In the genomic region with DNA sequence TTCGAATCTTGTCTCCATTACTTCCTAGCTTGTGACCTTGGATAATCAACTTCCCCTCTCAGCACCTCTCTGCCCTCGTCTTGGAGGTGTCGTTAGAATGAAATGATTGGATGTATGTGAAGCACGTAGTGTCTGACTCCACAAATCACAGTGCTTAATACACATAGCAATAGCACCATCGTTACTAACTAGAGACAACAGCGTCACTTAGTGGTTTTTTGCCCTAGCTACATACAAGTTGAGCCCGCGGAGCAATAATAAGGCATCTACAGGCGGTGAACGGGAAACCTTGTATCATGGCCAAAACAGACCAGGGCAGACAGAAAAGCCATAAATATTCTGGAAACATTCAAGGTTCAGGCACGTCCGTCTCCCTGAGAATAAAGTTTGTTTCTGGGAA, we compare ENCODE assay signal across 8 cellular contexts.
DNase-seq lines count a peak whose midpoint lies in the region; ATAC-seq and TF ChIP-seq lines count a peak whose summit lies in the region.

No MANE protein-coding gene starts in this region.

- no peaks in the 10 kb centered on the region; the same call in 1 of the 2 replicates for H3K9me3 Mint-ChIP-seq in WTC11

- peak; percentile 97 for ATAC-seq in WTC11
- no peak for ATAC-seq in mucosa of descending colon

- TF ChIP-seq CTCF in WTC11 (IDR thresholded peaks at IDR 0.05) = no peak
- TF ChIP-seq CTCF in mucosa of descending colon (IDR thresholded peaks at IDR 0.05) = no peak

- no peaks in the 10 kb centered on the region for H3K9me3 ChIP-seq in mucosa of descending colon

- intact Hi-C loops in posterior cingulate gyrus (cut with DNase I) = no loop called here
- intact Hi-C loops in mucosa of descending colon (cut with DNase I, micrococcal nuclease) = no loop called here

- 0 out of 2 replicates have a peak, but pooled peaks cover 3% of the 10 kb centered on the region for H3K4me1 Mint-ChIP-seq in WTC11

- CTCF ChIA-PET in WTC11 (lab: Charles Lee) = interaction anchor here (0.8 to 3.3 kb wide), 8 partner anchors 11 to 263 kb away, joined by 3 to 31 read pairs (median 4); no protein-coding TSS in a partner anchor

- peaks cover 19% of the 10 kb centered on the region for H3K27me3 Mint-ChIP-seq in WTC11 (ENCODE audit: low read depth)

- peak; percentile 46 for DNase-seq in ELR (ENCODE audit: low read depth)
- DNase-seq in NAMALWA (ENCODE audit: low spot score) = peak; percentile 7
- DNase-seq in WTC11 (ENCODE audit: low spot score) = no peak
- DNase-seq in lung microvascular endothelial cell (ENCODE audit: low read depth in 2 of 2) = peak; percentile 32 to 34
- DNase-seq in posterior cingulate gyrus = no peak
- no peak for DNase-seq in T1000 (lab: John Stamatoyannopoulos, UW)
- no peak for DNase-seq in mucosa of descending colon
- no peak for DNase-seq in middle frontal gyrus (ENCODE audit: extremely low spot score, low spot score)

- H3K4me3 Mint-ChIP-seq in WTC11 = no peak overlapping the region

- no peak overlapping the region for H3K27ac Mint-ChIP-seq in WTC11

- no peaks in the 10 kb centered on the region for H3K36me3 ChIP-seq in mucosa of descending colon (ENCODE audit: low read depth)

- H3K4me1 ChIP-seq in mucosa of descending colon (ENCODE audit: low read depth) = no peaks in the 10 kb centered on the region

- no peak overlapping the region for H3K4me3 ChIP-seq in mucosa of descending colon

- POLR2A ChIA-PET in WTC11 (lab: Charles Lee) = no interaction called here

- no peaks in the 10 kb centered on the region for H3K36me3 Mint-ChIP-seq in WTC11

TF ChIP-seq in WTC11, 78 proteins besides CTCF, POLR2A, EP300 and RAD21:
- TF ChIP-seq ZNF121 (CRISPR knock-in tag; IDR thresholded peaks at IDR 0.05) = no peak
- TF ChIP-seq ZNF416 (CRISPR knock-in tag; IDR thresholded peaks at IDR 0.05) = no peak
- TF ChIP-seq, protein P1, sequence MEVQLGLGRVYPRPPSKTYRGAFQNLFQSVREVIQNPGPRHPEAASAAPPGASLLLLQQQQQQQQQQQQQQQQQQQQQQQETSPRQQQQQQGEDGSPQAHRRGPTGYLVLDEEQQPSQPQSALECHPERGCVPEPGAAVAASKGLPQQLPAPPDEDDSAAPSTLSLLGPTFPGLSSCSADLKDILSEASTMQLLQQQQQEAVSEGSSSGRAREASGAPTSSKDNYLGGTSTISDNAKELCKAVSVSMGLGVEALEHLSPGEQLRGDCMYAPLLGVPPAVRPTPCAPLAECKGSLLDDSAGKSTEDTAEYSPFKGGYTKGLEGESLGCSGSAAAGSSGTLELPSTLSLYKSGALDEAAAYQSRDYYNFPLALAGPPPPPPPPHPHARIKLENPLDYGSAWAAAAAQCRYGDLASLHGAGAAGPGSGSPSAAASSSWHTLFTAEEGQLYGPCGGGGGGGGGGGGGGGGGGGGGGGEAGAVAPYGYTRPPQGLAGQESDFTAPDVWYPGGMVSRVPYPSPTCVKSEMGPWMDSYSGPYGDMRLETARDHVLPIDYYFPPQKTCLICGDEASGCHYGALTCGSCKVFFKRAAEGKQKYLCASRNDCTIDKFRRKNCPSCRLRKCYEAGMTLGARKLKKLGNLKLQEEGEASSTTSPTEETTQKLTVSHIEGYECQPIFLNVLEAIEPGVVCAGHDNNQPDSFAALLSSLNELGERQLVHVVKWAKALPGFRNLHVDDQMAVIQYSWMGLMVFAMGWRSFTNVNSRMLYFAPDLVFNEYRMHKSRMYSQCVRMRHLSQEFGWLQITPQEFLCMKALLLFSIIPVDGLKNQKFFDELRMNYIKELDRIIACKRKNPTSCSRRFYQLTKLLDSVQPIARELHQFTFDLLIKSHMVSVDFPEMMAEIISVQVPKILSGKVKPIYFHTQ (CRISPR knock-in tag; IDR thresholded peaks at IDR 0.05) = no peak
- no peak for TF ChIP-seq NFYB (CRISPR knock-in tag; conservative IDR thresholded peaks at IDR 0.05; ENCODE audit: low read depth)
- TF ChIP-seq CREM (CRISPR knock-in tag; IDR thresholded peaks at IDR 0.05) = no peak
- no peak for TF ChIP-seq ZNF396 (CRISPR knock-in tag; IDR thresholded peaks at IDR 0.05; ENCODE audit: borderline replicate concordance)
- TF ChIP-seq, protein P2, sequence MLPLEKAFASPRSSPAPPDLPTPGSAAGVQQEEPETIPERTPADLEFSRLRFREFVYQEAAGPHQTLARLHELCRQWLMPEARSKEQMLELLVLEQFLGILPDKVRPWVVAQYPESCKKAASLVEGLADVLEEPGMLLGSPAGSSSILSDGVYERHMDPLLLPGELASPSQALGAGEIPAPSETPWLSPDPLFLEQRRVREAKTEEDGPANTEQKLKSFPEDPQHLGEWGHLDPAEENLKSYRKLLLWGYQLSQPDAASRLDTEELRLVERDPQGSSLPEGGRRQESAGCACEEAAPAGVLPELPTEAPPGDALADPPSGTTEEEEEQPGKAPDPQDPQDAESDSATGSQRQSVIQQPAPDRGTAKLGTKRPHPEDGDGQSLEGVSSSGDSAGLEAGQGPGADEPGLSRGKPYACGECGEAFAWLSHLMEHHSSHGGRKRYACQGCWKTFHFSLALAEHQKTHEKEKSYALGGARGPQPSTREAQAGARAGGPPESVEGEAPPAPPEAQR (CRISPR knock-in tag; IDR thresholded peaks at IDR 0.05) = no peak
- TF ChIP-seq GRHL2 (CRISPR knock-in tag; IDR thresholded peaks at IDR 0.05; ENCODE audit: insufficient replicate concordance, severe bottlenecking) = no peak
- no peak for TF ChIP-seq SOX15 (CRISPR knock-in tag; IDR thresholded peaks at IDR 0.05)
- TF ChIP-seq, protein P3, sequence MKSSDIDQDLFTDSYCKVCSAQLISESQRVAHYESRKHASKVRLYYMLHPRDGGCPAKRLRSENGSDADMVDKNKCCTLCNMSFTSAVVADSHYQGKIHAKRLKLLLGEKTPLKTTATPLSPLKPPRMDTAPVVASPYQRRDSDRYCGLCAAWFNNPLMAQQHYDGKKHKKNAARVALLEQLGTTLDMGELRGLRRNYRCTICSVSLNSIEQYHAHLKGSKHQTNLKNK (CRISPR knock-in tag; IDR thresholded peaks at IDR 0.05) = no peak
- TF ChIP-seq ETV6 (CRISPR knock-in tag; IDR thresholded peaks at IDR 0.05) = no peak
- TF ChIP-seq MXD4 (CRISPR knock-in tag; IDR thresholded peaks at IDR 0.05; ENCODE audit: borderline replicate concordance) = no peak
- TF ChIP-seq, protein P4, sequence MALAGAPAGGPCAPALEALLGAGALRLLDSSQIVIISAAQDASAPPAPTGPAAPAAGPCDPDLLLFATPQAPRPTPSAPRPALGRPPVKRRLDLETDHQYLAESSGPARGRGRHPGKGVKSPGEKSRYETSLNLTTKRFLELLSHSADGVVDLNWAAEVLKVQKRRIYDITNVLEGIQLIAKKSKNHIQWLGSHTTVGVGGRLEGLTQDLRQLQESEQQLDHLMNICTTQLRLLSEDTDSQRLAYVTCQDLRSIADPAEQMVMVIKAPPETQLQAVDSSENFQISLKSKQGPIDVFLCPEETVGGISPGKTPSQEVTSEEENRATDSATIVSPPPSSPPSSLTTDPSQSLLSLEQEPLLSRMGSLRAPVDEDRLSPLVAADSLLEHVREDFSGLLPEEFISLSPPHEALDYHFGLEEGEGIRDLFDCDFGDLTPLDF (CRISPR knock-in tag; IDR thresholded peaks at IDR 0.05) = no peak
- no peak for TF ChIP-seq NFATC4 (CRISPR knock-in tag; IDR thresholded peaks at IDR 0.05)
- no peak for TF ChIP-seq ZNF232 (CRISPR knock-in tag; IDR thresholded peaks at IDR 0.05)
- TF ChIP-seq OVOL2 (CRISPR knock-in tag; IDR thresholded peaks at IDR 0.05; ENCODE audit: borderline replicate concordance) = no peak
- TF ChIP-seq ZNF263 (CRISPR knock-in tag; IDR thresholded peaks at IDR 0.05; ENCODE audit: low read depth) = no peak
- TF ChIP-seq ZNF423 (CRISPR knock-in tag; IDR thresholded peaks at IDR 0.05) = no peak
- TF ChIP-seq, protein P5, sequence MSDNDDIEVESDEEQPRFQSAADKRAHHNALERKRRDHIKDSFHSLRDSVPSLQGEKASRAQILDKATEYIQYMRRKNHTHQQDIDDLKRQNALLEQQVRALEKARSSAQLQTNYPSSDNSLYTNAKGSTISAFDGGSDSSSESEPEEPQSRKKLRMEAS (CRISPR knock-in tag; IDR thresholded peaks at IDR 0.05) = no peak
- TF ChIP-seq NR1H2 (CRISPR knock-in tag; IDR thresholded peaks at IDR 0.05) = no peak

Comparison
In these comparisons a context has a peak if more than half of its experiments do, and no peak if none do; other contexts are left out.
1. DNase-seq: peak in ELR (single experiment), NAMALWA (single experiment) and lung microvascular endothelial cell (2 of 2); none in WTC11 (single experiment), posterior cingulate gyrus (0 of 10), T1000 (single experiment), mucosa of descending colon (0 of 3) and middle frontal gyrus (single experiment).